In genomic region chr3:129597087-129597791, GRCh38 we compare ENCODE assay signal across 9 cellular contexts. TPM values are rescaled to one million over a fixed set of nuclear protein-coding genes. Genes with fewer than 3 reads are reported as not detected.
DNase-seq lines count a peak whose midpoint lies in the region; ATAC-seq and TF ChIP-seq lines count a peak whose summit lies in the region.
"Had no signal": no experiment of that assay in that cellular context is flagged by ENCODE, and none has a peak within 500 bp of the region (broad histone marks: within the 10 kb centered on the region; RNA-seq: fewer than 3 reads in every experiment).

No MANE protein-coding gene starts in this region.

- ATAC-seq in right lobe of liver (no peak), GM18867 (IDR thresholded peaks at IDR 0.05; ENCODE audit: unreplicated experiment) (no peak)
- ATAC-seq: activated T-cell treated with anti-CD3 and anti-CD28 coated beads, Interleukin-2, amount 50 U/mL, for 4 hours had no signal

- H3K36me3 Mint-ChIP-seq in activated naive CD4-positive, alpha-beta T cell treated with anti-CD3 and anti-CD28 coated beads, Interleukin-2, amount 10 ng/mL, durations not matched to agents 7 days and 5 days = no peaks in the 10 kb centered on the region

- no peaks in the 10 kb centered on the region for H3K9me3 ChIP-seq in right lobe of liver
- no peaks in the 10 kb centered on the region for H3K9me3 ChIP-seq in thymus (ENCODE audit: control insufficient read depth)

- H3K4me3 ChIP-seq in NB4 (ENCODE audit: low read depth, low read length) (peak overlapping the region; percentile 38), right lobe of liver (no peak overlapping the region), thymus (ENCODE audit: low read length) (no peak overlapping the region)

- intact Hi-C loops in right lobe of liver (cut with DNase I) = no loop called here

- peaks cover 0 to 27% (median 11%) of the 10 kb centered on the region in 4 donors for H3K4me1 ChIP-seq in right lobe of liver
- peaks cover 56% of the 10 kb centered on the region for H3K4me1 ChIP-seq in thymus (ENCODE audit: control insufficient read depth, insufficient read depth, low read length)

- no peak overlapping the region for H3K27ac Mint-ChIP-seq in activated naive CD4-positive, alpha-beta T cell treated with anti-CD3 and anti-CD28 coated beads, Interleukin-2, amount 10 ng/mL, durations not matched to agents 7 days and 5 days

- H3K27ac ChIP-seq in caudate nucleus (ENCODE audit: low read depth, low read length) (peak overlapping the region; percentile 92), right lobe of liver (peak overlapping the region; percentile 24 to 79 (median 44)), thymus (ENCODE audit: low read depth) (peak overlapping the region; percentile 33)

- no peaks in the 10 kb centered on the region for H3K36me3 ChIP-seq in right lobe of liver
- no peaks in the 10 kb centered on the region for H3K36me3 ChIP-seq in thymus (ENCODE audit: control insufficient read depth, insufficient read depth)

- H3K4me3 Mint-ChIP-seq in activated naive CD4-positive, alpha-beta T cell treated with anti-CD3 and anti-CD28 coated beads, Interleukin-2, amount 10 ng/mL, durations not matched to agents 7 days and 5 days = no peak overlapping the region
- H3K4me3 Mint-ChIP-seq: activated T-cell treated with anti-CD3 and anti-CD28 coated beads, Interleukin-2, amount 50 U/mL, for 4 hours had no signal

- no peaks in the 10 kb centered on the region for H3K9me3 Mint-ChIP-seq in activated naive CD4-positive, alpha-beta T cell treated with anti-CD3 and anti-CD28 coated beads, Interleukin-2, amount 10 ng/mL, durations not matched to agents 7 days and 5 days
- H3K9me3 Mint-ChIP-seq: activated T-cell treated with anti-CD3 and anti-CD28 coated beads, Interleukin-2, amount 50 U/mL, for 4 hours had no signal

- CTCF ChIA-PET in activated naive CD4-positive, alpha-beta T cell treated with anti-CD3 and anti-CD28 coated beads, Interleukin-2, amount 10 ng/mL, durations not matched to agents 7 days and 5 days (lab: Charles Lee) = no interaction called here

- TF ChIP-seq POLR2A in NB4 (IDR thresholded peaks at IDR 0.05; ENCODE audit: extremely low read depth, insufficient read length) (no peak), right lobe of liver (IDR thresholded peaks at IDR 0.05) (no peak)

- WGBS in right lobe of liver (ENCODE audit: insufficient coverage, low coverage, low lambda C conversion rate, missing lambda C conversion rate) = 58% methylated on average over 11 of the region's 24 CpGs
- WGBS in thymus = 59% methylated on average over 24 of the region's 24 CpGs

- peaks cover 97% of the 10 kb centered on the region for H3K27me3 Mint-ChIP-seq in activated naive CD4-positive, alpha-beta T cell treated with anti-CD3 and anti-CD28 coated beads, Interleukin-2, amount 10 ng/mL, durations not matched to agents 7 days and 5 days

- H3K27me3 ChIP-seq in right lobe of liver (no peaks in the 10 kb centered on the region), thymus (ENCODE audit: control insufficient read depth, insufficient read depth) (no peaks in the 10 kb centered on the region)

- DNase-seq in NB4 (ENCODE audit: low read depth) = no peak
- peak in 6 of 61 donors; percentile 20 to 73 (median 43) for DNase-seq in caudate nucleus (lab: John Stamatoyannopoulos, UW)
- DNase-seq in right lobe of liver = no peak
- DNase-seq in activated naive CD4-positive, alpha-beta T cell treated with anti-CD3 and anti-CD28 coated beads, Interleukin-2, amount 10 ng/mL, durations not matched to agents 7 days and 5 days = no peak
- DNase-seq in stimulated activated CD4-positive, alpha-beta T cell treated with anti-CD3 and anti-CD28 coated beads, Interleukin-2, amount 100 ng/mL, for 24 hours = no peak
- no peak for DNase-seq in NCI-H1436 treated with DMSO at 0.1 percent for 48 hours (lab: John Stamatoyannopoulos, UW)
- DNase-seq: activated T-cell treated with anti-CD3 and anti-CD28 coated beads, Interleukin-2, amount 50 U/mL, for 4 hours had no signal

- peaks cover 18% of the 10 kb centered on the region for H3K4me1 Mint-ChIP-seq in activated naive CD4-positive, alpha-beta T cell treated with anti-CD3 and anti-CD28 coated beads, Interleukin-2, amount 10 ng/mL, durations not matched to agents 7 days and 5 days

- no peak for TF ChIP-seq CTCF in NB4 (IDR thresholded peaks at IDR 0.05; ENCODE audit: low read depth, low read length)
- TF ChIP-seq CTCF in right lobe of liver (IDR thresholded peaks at IDR 0.05) = no peak

RNA-seq across cellular contexts. Expression of gene PLXND1, which starts 9.2 kb away (rescaled TPM):
- total RNA-seq in right lobe of liver = 10 to 100 TPM; 27.0 to 48.8 (median 29.6) TPM
- 106 TPM for polyA plus RNA-seq in thymus

RNA-seq across cellular contexts. Expression of gene H1-8, which starts 54.3 kb away (rescaled TPM):
- not detected for total RNA-seq in right lobe of liver
- polyA plus RNA-seq in thymus = 0.78 TPM
- total RNA-seq: activated T-cell treated with anti-CD3 and anti-CD28 coated beads, Interleukin-2, amount 50 U/mL, for 4 hours had no signal

Comparison
In these comparisons a context has a peak if more than half of its experiments do, and no peak if none do; other contexts are left out.
1. H3K27ac ChIP-seq: peak in every context shown above with its lines; median percentile 92 in caudate nucleus; 44 in right lobe of liver; 33 in thymus.